ENCODE assay signal across 9 cellular contexts in genomic region chr1:226082587-226082917, GRCh38. TPM values are rescaled to one million over a fixed set of nuclear protein-coding genes. Genes with fewer than 3 reads are reported as not detected.
A peak's percentile ranks its signal among the peaks of the same experiment; 100 is the strongest.
DNase-seq lines count a peak whose midpoint lies in the region; ATAC-seq, FAIRE-seq and TF ChIP-seq lines count a peak whose summit lies in the region.
"Had no signal": no experiment of that assay in that cellular context is flagged by ENCODE, and none has a peak within 500 bp of the region (broad histone marks: within the 10 kb centered on the region; RNA-seq: fewer than 3 reads in every experiment).

No MANE protein-coding gene starts in this region.

- H3K79me2 ChIP-seq in GM23248 (ENCODE audit: insufficient read depth), result no peaks in the 10 kb centered on the region

- 74 to 79% methylated on average over 7 of the region's 7 CpGs for WGBS in GM23248 (ENCODE audit: low coverage in 1 of 2, low lambda C conversion rate in 2 of 2, missing lambda C conversion rate in 2 of 2), 2 experiments
- WGBS in gastroesophageal sphincter (ENCODE audit: low coverage in 1 of 2), 2 donors, result 59 to 62% methylated on average over 7 of the region's 7 CpGs

- H3K9me3 ChIP-seq in GM23248 (ENCODE audit: low read depth), result no peaks in the 10 kb centered on the region
- H3K9me3 ChIP-seq in gastroesophageal sphincter, result no peaks in the 10 kb centered on the region
- no peaks in the 10 kb centered on the region for H3K9me3 ChIP-seq in skeletal muscle tissue (ENCODE audit: control insufficient read depth in 3 of 3, low read length in 3 of 3)

- H3K36me3 ChIP-seq in GM23248 (ENCODE audit: low read depth) (no peaks in the 10 kb centered on the region), gastroesophageal sphincter (no peaks in the 10 kb centered on the region), skeletal muscle tissue (ENCODE audit: control insufficient read depth in 3 of 3, insufficient read depth in 3 of 3, low read length in 3 of 3) (no peaks in the 10 kb centered on the region)

- peak overlapping the region; percentile 41 for H3K27ac ChIP-seq in GM23248
- H3K27ac ChIP-seq in VCaP, result peak overlapping the region; percentile 87
- peak overlapping the region in 3 of 4 donors; percentile 84 to 89 (median 85) for H3K27ac ChIP-seq in gastroesophageal sphincter
- H3K27ac ChIP-seq in skeletal muscle tissue (ENCODE audit: low read depth, low read length), result no peak overlapping the region
- no peak overlapping the region for H3K27ac ChIP-seq in foreskin keratinocyte

- TF ChIP-seq CTCF in VCaP (conservative IDR thresholded peaks at IDR 0.05) (no peak), gastroesophageal sphincter (IDR thresholded peaks at IDR 0.05) (no peak), foreskin keratinocyte (conservative IDR thresholded peaks at IDR 0.05) (no peak)

- TF ChIP-seq POLR2A in gastroesophageal sphincter (IDR thresholded peaks at IDR 0.05), result no peak

- H3K9ac ChIP-seq in GM23248 (peak overlapping the region; percentile 86), skeletal muscle tissue (ENCODE audit: low read depth in 1 of 3, low read length in 3 of 3) (peak overlapping the region; percentile 65 to 83 (median 77))

- H2AFZ ChIP-seq in GM23248, result peak overlapping the region; percentile 93

- in situ Hi-C loops in GM23248 (cut with MboI), result no loop called here

- no peak for DNase-seq in GM23248
- no peak for DNase-seq in foreskin keratinocyte
- no peak for DNase-seq in MV-4-11 (lab: John Stamatoyannopoulos, UW)
- DNase-seq in frontal cortex (ENCODE audit: low spot score in 2 of 2), result no peak
- DNase-seq: stimulated activated CD8-positive, alpha-beta memory T cell treated with anti-CD3 and anti-CD28 coated beads, Interleukin-4, amount 100 ng/mL, for 48 hours had no signal

- TF ChIP-seq EP300 in gastroesophageal sphincter (IDR thresholded peaks at IDR 0.05), result no peak

- FAIRE-seq in frontal cortex (lab: Jason Lieb, UNC), result no peak

- no peaks in the 10 kb centered on the region for H3F3A ChIP-seq in GM23248 (ENCODE audit: insufficient read depth)

- peak overlapping the region; percentile 79 for H3K4me3 ChIP-seq in GM23248
- H3K4me3 ChIP-seq in gastroesophageal sphincter, result peak overlapping the region; percentile 47 to 78
- H3K4me3 ChIP-seq in skeletal muscle tissue (ENCODE audit: low read length in 3 of 3), result peak overlapping the region; percentile 63 to 80 (median 74)

- peak overlapping the region; percentile 68 for H3K4me2 ChIP-seq in GM23248 (ENCODE audit: unreplicated experiment)

- ATAC-seq in gastroesophageal sphincter (no peak), GM21723 (IDR thresholded peaks at IDR 0.05; ENCODE audit: unreplicated experiment) (no peak), foreskin keratinocyte (no peak)

- no peaks in the 10 kb centered on the region for H3K9me2 ChIP-seq in GM23248 (ENCODE audit: insufficient read depth)

- peaks cover 3% of the 10 kb centered on the region; the same call in 1 of the 2 replicates for H3K4me1 ChIP-seq in GM23248 (ENCODE audit: insufficient read depth)
- H3K4me1 ChIP-seq in gastroesophageal sphincter, result peaks cover 0 to 15% (median 6%) of the 10 kb centered on the region in 3 donors
- peaks cover 13 to 21% (median 13%) of the 10 kb centered on the region in 3 donors for H3K4me1 ChIP-seq in skeletal muscle tissue (ENCODE audit: control insufficient read depth in 3 of 3, insufficient read depth in 3 of 3, low read length in 3 of 3)
- H3K4me1 ChIP-seq in foreskin keratinocyte, result no peaks in the 10 kb centered on the region

- H3K27me3 ChIP-seq in GM23248 (replicated peaks; ENCODE audit: insufficient read depth) (no peaks in the 10 kb centered on the region), gastroesophageal sphincter (no peaks in the 10 kb centered on the region), skeletal muscle tissue (ENCODE audit: control insufficient read depth in 3 of 3, insufficient read depth in 3 of 3, low read length in 3 of 3) (no peaks in the 10 kb centered on the region), foreskin keratinocyte (no peaks in the 10 kb centered on the region)

- no peaks in the 10 kb centered on the region for H4K20me1 ChIP-seq in GM23248 (ENCODE audit: insufficient read depth)

RNA-seq across cellular contexts. Expression of gene H3-3A, which starts 20.0 kb away (rescaled TPM):
- 140 and 212 TPM in 2 replicates for total RNA-seq in GM23248 (2014; rRNA removed; shearing (Covaris generic))
- 262 and 264 TPM in 2 replicates for polyA plus RNA-seq in GM23248 (2016; fragmentation: Nextera tagmentation; extraction: Ambion mirVana)
- total RNA-seq in gastroesophageal sphincter, result 100 to 1,000 TPM; 309 to 383 (median 364) TPM
- total RNA-seq in skeletal muscle tissue, result 319 TPM
- 237 and 245 TPM in 2 replicates for total RNA-seq in foreskin keratinocyte
- 313 and 327 TPM in 2 replicates for polyA plus RNA-seq in foreskin keratinocyte
- 377 TPM for total RNA-seq in frontal cortex

Comparison
In these comparisons a context has a peak if more than half of its experiments do, and no peak if none do; other contexts are left out.
1. H3K27ac ChIP-seq: peak in GM23248 (single experiment), VCaP (single experiment) and gastroesophageal sphincter (3 of 4); none in skeletal muscle tissue (single experiment) and foreskin keratinocyte (single experiment).
2. Peak in every context shown above with its lines, with median percentiles within 50 percentile points of each other: H3K4me3 ChIP-seq.